9 cellular contexts compared by ENCODE assay signal in the genomic region with DNA sequence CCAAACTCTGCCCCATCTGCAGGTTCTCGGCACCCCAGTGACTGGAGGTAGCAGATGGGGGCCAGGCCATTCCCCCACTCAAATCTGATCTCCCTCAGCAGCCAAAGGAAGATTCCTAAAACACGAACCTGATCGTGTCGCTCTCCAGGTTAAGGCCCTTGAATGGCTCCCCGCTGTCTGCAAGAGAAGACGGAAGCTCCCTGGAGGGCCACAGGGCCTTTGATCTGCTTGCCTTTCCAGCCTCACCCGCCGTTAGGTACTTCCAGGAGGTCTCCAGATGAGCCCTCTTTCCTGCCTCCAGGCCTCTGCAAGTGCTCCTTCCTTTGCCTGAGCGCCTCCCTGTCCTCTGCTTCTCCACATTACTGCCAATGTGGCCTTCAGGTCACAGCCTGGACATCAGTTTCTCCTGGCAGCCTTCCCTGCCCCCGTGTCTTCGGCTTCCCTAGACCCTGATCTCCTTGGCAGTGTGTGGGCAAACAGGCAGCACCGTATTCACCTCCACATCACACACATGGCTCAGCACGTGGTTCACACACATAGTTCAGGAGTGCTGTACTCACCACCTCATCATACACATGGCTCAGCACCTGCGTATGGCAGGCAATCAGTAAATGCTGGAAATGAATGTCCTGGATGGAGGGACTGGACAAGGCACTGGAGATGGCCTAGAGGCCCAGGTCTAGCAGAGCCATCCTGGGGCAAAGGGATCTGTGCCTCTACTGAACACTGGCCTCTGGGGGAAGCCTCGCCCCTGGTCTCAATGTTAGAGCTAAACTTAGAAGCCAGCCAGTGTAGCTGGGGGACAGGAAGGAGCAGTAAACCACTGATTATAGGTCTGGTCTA. TPM values are rescaled to one million over a fixed set of nuclear protein-coding genes. Genes with fewer than 3 reads are reported as not detected.
DNase-seq lines count a peak whose midpoint lies in the region; ATAC-seq and TF ChIP-seq lines count a peak whose summit lies in the region.
"Had no signal": no experiment of that assay in that cellular context is flagged by ENCODE, and none has a peak within 500 bp of the region (broad histone marks: within the 10 kb centered on the region; RNA-seq: fewer than 3 reads in every experiment).

No MANE protein-coding gene starts in this region.

- H3K4me3 Mint-ChIP-seq in stimulated activated naive CD8-positive, alpha-beta T cell treated with anti-CD3 and anti-CD28 coated beads, Interleukin-15, amount 100 ng/mL, for 72 hours: no peak overlapping the region
- H3K4me3 Mint-ChIP-seq in endothelial cell (ENCODE audit: unreplicated experiment): no peak overlapping the region
- H3K4me3 Mint-ChIP-seq in nephron progenitor cell: peak overlapping the region; percentile 58
- H3K4me3 Mint-ChIP-seq: B cell had no signal

- H3K9me3 Mint-ChIP-seq in stimulated activated naive CD8-positive, alpha-beta T cell treated with anti-CD3 and anti-CD28 coated beads, Interleukin-15, amount 100 ng/mL, for 72 hours: no peaks in the 10 kb centered on the region
- H3K9me3 Mint-ChIP-seq in endothelial cell (ENCODE audit: unreplicated experiment): no peaks in the 10 kb centered on the region
- H3K9me3 Mint-ChIP-seq in nephron progenitor cell: no peaks in the 10 kb centered on the region

- H3K27me3 Mint-ChIP-seq in stimulated activated naive CD8-positive, alpha-beta T cell treated with anti-CD3 and anti-CD28 coated beads, Interleukin-15, amount 100 ng/mL, for 72 hours: peaks cover 55% of the 10 kb centered on the region
- H3K27me3 Mint-ChIP-seq in endothelial cell (ENCODE audit: unreplicated experiment): peaks cover 7% of the 10 kb centered on the region
- no peaks in the 10 kb centered on the region for H3K27me3 Mint-ChIP-seq in nephron progenitor cell (ENCODE audit: low read depth, poor library complexity)

- peak; percentile 8 for ATAC-seq in stimulated activated naive CD8-positive, alpha-beta T cell treated with anti-CD3 and anti-CD28 coated beads, Interleukin-15, amount 100 ng/mL, for 72 hours
- no peak for ATAC-seq in stimulated activated naive CD8-positive, alpha-beta T cell treated with anti-CD3 and anti-CD28 coated beads, Interleukin-15, Interleukin-2, amounts not matched to agents 100 U/mL and 50 U/mL, for 24 hours

- no peak overlapping the region for H3K27ac Mint-ChIP-seq in stimulated activated naive CD8-positive, alpha-beta T cell treated with anti-CD3 and anti-CD28 coated beads, Interleukin-15, amount 100 ng/mL, for 72 hours
- H3K27ac Mint-ChIP-seq in endothelial cell (ENCODE audit: unreplicated experiment) (peak overlapping the region; percentile 61), nephron progenitor cell (no peak overlapping the region)
- H3K27ac Mint-ChIP-seq: B cell had no signal

- TF ChIP-seq CTCF in endothelial cell (IDR thresholded peaks at IDR 0.05; ENCODE audit: unreplicated experiment): no peak
- TF ChIP-seq CTCF in nephron progenitor cell (IDR thresholded peaks at IDR 0.05): no peak

- no peak for DNase-seq in stimulated activated naive CD8-positive, alpha-beta T cell treated with anti-CD3 and anti-CD28 coated beads, Interleukin-15, amount 100 ng/mL, for 72 hours
- DNase-seq in stimulated activated naive CD8-positive, alpha-beta T cell treated with anti-CD3 and anti-CD28 coated beads, Interleukin-15, Interleukin-2, amounts not matched to agents 100 U/mL and 50 U/mL, for 24 hours: no peak
- DNase-seq in endothelial cell (ENCODE audit: low spot score): no peak
- DNase-seq in nephron progenitor cell: no peak
- no peak for DNase-seq in DMS53 (lab: John Stamatoyannopoulos, UW)
- DNase-seq in NCI-H748 (lab: John Stamatoyannopoulos, UW; ENCODE audit: unreplicated experiment): no peak
- DNase-seq in GM03348 (ENCODE audit: low spot score): no peak
- DNase-seq in GDM1 (lab: John Stamatoyannopoulos, UW): no peak

- peaks cover 51% of the 10 kb centered on the region for H3K4me1 Mint-ChIP-seq in stimulated activated naive CD8-positive, alpha-beta T cell treated with anti-CD3 and anti-CD28 coated beads, Interleukin-15, amount 100 ng/mL, for 72 hours
- H3K4me1 Mint-ChIP-seq in endothelial cell (ENCODE audit: unreplicated experiment) (peaks cover 41% of the 10 kb centered on the region), nephron progenitor cell (peaks cover 91% of the 10 kb centered on the region)

- H3K36me3 Mint-ChIP-seq in endothelial cell (ENCODE audit: low read depth, unreplicated experiment) (no peaks in the 10 kb centered on the region), nephron progenitor cell (ENCODE audit: low read depth) (peaks cover 5% of the 10 kb centered on the region)

RNA-seq across cellular contexts. Expression of a gene that starts 26.4 kb away (rescaled TPM):
- total RNA-seq in endothelial cell (ENCODE audit: unreplicated experiment): 39.3 TPM
